In genomic region chr16:67872631-67873434, GRCh38 we compare ENCODE assay signal across 1 cellular context.
TF ChIP-seq lines count a peak whose summit lies in the region.

Gene EDC4, plus strand, starts transcription at chr16:67873052. Its CDS starts 210 bp downstream, at chr16:67873262.

TF ChIP-seq in WTC11, 78 proteins besides CTCF, POLR2A, EP300 and RAD21 (continued from another document):
- TF ChIP-seq ZNF532 (CRISPR knock-in tag; IDR thresholded peaks at IDR 0.05; ENCODE audit: borderline replicate concordance), result no peak
